ENCODE assay signal across 9 cellular contexts in the genomic region with DNA sequence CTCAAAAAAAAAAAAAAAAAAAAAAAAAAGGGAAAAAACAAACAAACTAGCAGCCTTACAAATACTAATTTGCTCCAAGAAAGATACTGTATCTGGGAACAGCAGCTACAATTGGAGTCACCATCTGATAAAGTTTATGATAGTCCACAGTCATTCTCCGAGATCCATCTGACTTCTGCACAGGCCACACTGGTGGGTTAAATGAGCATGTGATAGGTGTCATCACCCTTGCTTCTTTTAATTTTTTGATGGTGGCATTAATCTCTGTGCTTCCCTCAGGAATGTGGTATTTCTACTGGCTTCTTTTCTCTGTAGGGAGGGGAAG.
DNase-seq lines count a peak whose midpoint lies in the region; ATAC-seq and TF ChIP-seq lines count a peak whose summit lies in the region.
"Had no signal": no experiment of that assay in that cellular context is flagged by ENCODE, and none has a peak within 500 bp of the region (broad histone marks: within the 10 kb centered on the region; RNA-seq: fewer than 3 reads in every experiment).

No MANE protein-coding gene starts in this region.

- H4K20me1 ChIP-seq in DND-41 (ENCODE audit: insufficient read depth, low read length) = no peaks in the 10 kb centered on the region
- H4K20me1 ChIP-seq in OCI-LY3 (ENCODE audit: insufficient read depth, low read length) = no peaks in the 10 kb centered on the region

- H2AFZ ChIP-seq in DND-41 (ENCODE audit: low read depth, low read length) (peak overlapping the region; percentile 89; the same call in 1 of the 2 replicates), OCI-LY3 (ENCODE audit: low read depth, low read length) (peak overlapping the region; percentile 84; the same call in 1 of the 2 replicates)
- H2AFZ ChIP-seq: PC-9 had no signal

- no peaks in the 10 kb centered on the region for H3K9me3 Mint-ChIP-seq in activated naive CD8-positive, alpha-beta T cell treated with anti-CD3 and anti-CD28 coated beads, Interleukin-2, amount 50 U/mL, for 24 hours

- peaks cover 1% of the 10 kb centered on the region for H3K27me3 Mint-ChIP-seq in activated naive CD8-positive, alpha-beta T cell treated with anti-CD3 and anti-CD28 coated beads, Interleukin-2, amount 50 U/mL, for 24 hours

- peak overlapping the region; percentile 30 for H3K4me3 Mint-ChIP-seq in activated naive CD8-positive, alpha-beta T cell treated with anti-CD3 and anti-CD28 coated beads, Interleukin-2, amount 50 U/mL, for 24 hours

- H3K4me3 ChIP-seq in DND-41 (ENCODE audit: low read depth in 1 of 2, low read length in 2 of 2) = no peak overlapping the region
- no peak overlapping the region for H3K4me3 ChIP-seq in OCI-LY3 (ENCODE audit: low read length)
- H3K4me3 ChIP-seq: PC-9 had no signal

- H3K9me3 ChIP-seq in DND-41 (ENCODE audit: insufficient read depth, low read length, severe bottlenecking) = no peaks in the 10 kb centered on the region
- no peaks in the 10 kb centered on the region for H3K9me3 ChIP-seq in OCI-LY3 (ENCODE audit: insufficient read depth, low read length)
- H3K9me3 ChIP-seq: SK-N-SH had no signal

- no peaks in the 10 kb centered on the region for H3K36me3 ChIP-seq in DND-41 (ENCODE audit: insufficient read depth, low read length)
- H3K36me3 ChIP-seq in OCI-LY3 (replicated peaks; ENCODE audit: low read depth, low read length) = no peaks in the 10 kb centered on the region

- H3K27ac ChIP-seq in DND-41 (ENCODE audit: low read length) (no peak overlapping the region), OCI-LY3 (ENCODE audit: low read length) (no peak overlapping the region), substantia nigra (ENCODE audit: low read depth, low read length, poor library complexity, severe bottlenecking) (peak overlapping the region; percentile 69)
- H3K27ac ChIP-seq: PC-9 had no signal

- H3K4me2 ChIP-seq in DND-41 (ENCODE audit: insufficient read depth, low read length) = peak overlapping the region; percentile 54; the same call in 1 of the 2 replicates
- peak overlapping the region; percentile 86; the same call in 1 of the 2 replicates for H3K4me2 ChIP-seq in OCI-LY3 (ENCODE audit: low read length)

- peaks cover 13% of the 10 kb centered on the region for H3K4me1 Mint-ChIP-seq in activated naive CD8-positive, alpha-beta T cell treated with anti-CD3 and anti-CD28 coated beads, Interleukin-2, amount 50 U/mL, for 24 hours

- H3K9ac ChIP-seq in DND-41 (ENCODE audit: low read depth, low read length) (no peak overlapping the region), OCI-LY3 (ENCODE audit: low read length) (no peak overlapping the region)
- H3K9ac ChIP-seq: SK-N-SH had no signal

- ATAC-seq in DND-41 (ENCODE audit: insufficient read depth, low read depth) (peak; percentile 13; the same call in 2 of the 3 replicates), GM18868 (IDR thresholded peaks at IDR 0.05; ENCODE audit: unreplicated experiment) (no peak)
- ATAC-seq in activated naive CD8-positive, alpha-beta T cell treated with anti-CD3 and anti-CD28 coated beads, Interleukin-2, amount 50 U/mL, for 24 hours = no peak

- no peaks in the 10 kb centered on the region for H3K79me2 ChIP-seq in DND-41 (ENCODE audit: insufficient read depth, low read length)
- no peaks in the 10 kb centered on the region for H3K79me2 ChIP-seq in OCI-LY3 (ENCODE audit: low read length)

- H3K27me3 ChIP-seq in DND-41 (ENCODE audit: insufficient read depth, low read length, poor library complexity) = no peaks in the 10 kb centered on the region
- H3K27me3 ChIP-seq in OCI-LY3 (ENCODE audit: low read depth, low read length) = no peaks in the 10 kb centered on the region

- no peaks in the 10 kb centered on the region for H3K36me3 Mint-ChIP-seq in activated naive CD8-positive, alpha-beta T cell treated with anti-CD3 and anti-CD28 coated beads, Interleukin-2, amount 50 U/mL, for 24 hours (ENCODE audit: low read depth)

- TF ChIP-seq CTCF in DND-41 (IDR thresholded peaks at IDR 0.05; ENCODE audit: borderline replicate concordance, extremely low read depth, low read length, poor library complexity, severe bottlenecking) (no peak), OCI-LY3 (IDR thresholded peaks at IDR 0.05; ENCODE audit: low read depth, low read length) (no peak)

- no peak for DNase-seq in DND-41
- no peak for DNase-seq in activated naive CD8-positive, alpha-beta T cell treated with anti-CD3 and anti-CD28 coated beads, Interleukin-2, amount 50 U/mL, for 24 hours
- no peak for DNase-seq in substantia nigra (lab: John Stamatoyannopoulos, UW)
- no peak for DNase-seq in NCI-H2227 (lab: John Stamatoyannopoulos, UW; ENCODE audit: unreplicated experiment)
- DNase-seq in NCI-H1105 treated with DMSO at 0.1 percent for 48 hours (lab: John Stamatoyannopoulos, UW) = no peak

- H3K27ac Mint-ChIP-seq in activated naive CD8-positive, alpha-beta T cell treated with anti-CD3 and anti-CD28 coated beads, Interleukin-2, amount 50 U/mL, for 24 hours = no peak overlapping the region

- H3K4me1 ChIP-seq in DND-41 (ENCODE audit: insufficient read depth, low read length) (peaks cover 11% of the 10 kb centered on the region), OCI-LY3 (ENCODE audit: low read length) (peaks cover 7% of the 10 kb centered on the region)
